18 cellular contexts compared by ENCODE assay signal in the genomic region with DNA sequence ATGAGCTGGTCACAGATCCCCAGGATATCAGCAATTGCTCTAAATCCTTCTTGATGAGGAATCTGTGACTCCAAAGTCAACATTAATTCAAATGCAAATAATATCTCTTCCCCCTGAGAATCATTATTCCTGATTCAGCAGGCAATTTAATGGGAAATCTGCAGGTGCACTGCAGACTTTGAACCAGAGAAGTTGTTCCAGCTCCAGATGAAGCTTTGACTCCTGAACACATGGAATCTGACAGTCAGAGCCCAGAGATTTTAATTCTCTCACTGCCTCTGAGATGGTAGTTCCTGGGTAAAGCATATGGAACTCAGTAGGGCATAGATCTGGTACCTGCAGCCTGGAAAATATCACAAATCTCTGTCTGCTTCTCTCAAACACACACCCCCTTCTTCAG.
DNase-seq lines count a peak whose midpoint lies in the region; ATAC-seq and TF ChIP-seq lines count a peak whose summit lies in the region.
"Had no signal": no experiment of that assay in that cellular context is flagged by ENCODE, and none has a peak within 500 bp of the region (broad histone marks: within the 10 kb centered on the region; RNA-seq: fewer than 3 reads in every experiment).

No MANE protein-coding gene starts in this region.

- no peaks in the 10 kb centered on the region for H3K4me1 ChIP-seq in OCI-LY7 (ENCODE audit: insufficient read depth, low read length, poor library complexity, severe bottlenecking)
- peaks cover 18% of the 10 kb centered on the region for H3K4me1 ChIP-seq in CD4-positive, alpha-beta memory T cell (ENCODE audit: insufficient read depth, low read length)
- peaks cover 0 to 8% of the 10 kb centered on the region in 2 donors for H3K4me1 ChIP-seq in gastrocnemius medialis

- H3K27me3 Mint-ChIP-seq in activated CD4-positive, alpha-beta T cell treated with anti-CD3 and anti-CD28 coated beads, Interleukin-2, amount 10 ng/mL, durations not matched to agents 7 days and 5 days, result no peaks in the 10 kb centered on the region
- H3K27me3 Mint-ChIP-seq in CD4-positive, alpha-beta memory T cell, result no peaks in the 10 kb centered on the region
- H3K27me3 Mint-ChIP-seq: CD4-positive, alpha-beta T cell had no signal

- no peak for TF ChIP-seq POLR2A in gastrocnemius medialis (IDR thresholded peaks at IDR 0.05)

- H3K4me2 ChIP-seq in OCI-LY7 (ENCODE audit: low read length), result no peak overlapping the region
- H3K4me2 ChIP-seq: A549, GM23338 had no signal

- H3K9me3 ChIP-seq in OCI-LY7 (ENCODE audit: low read length) (no peaks in the 10 kb centered on the region), gastrocnemius medialis (no peaks in the 10 kb centered on the region)
- no peaks in the 10 kb centered on the region for H3K9me3 ChIP-seq in CD4-positive, alpha-beta memory T cell (ENCODE audit: control insufficient read depth in 1 of 2, low read length in 2 of 2)
- H3K9me3 ChIP-seq: A549 had no signal

- in situ Hi-C loops in gastrocnemius medialis (cut with MboI; ENCODE audit: low sequenced_read_pairs in 4 of 4), result no loop called here

- POLR2A ChIA-PET in activated CD4-positive, alpha-beta T cell treated with anti-CD3 and anti-CD28 coated beads, Interleukin-2, amount 10 ng/mL, durations not matched to agents 7 days and 5 days (lab: Charles Lee), result no interaction called here
- POLR2A ChIA-PET in OCI-LY7 (lab: Charles Lee), result interaction anchor here (1.1 to 1.9 kb wide), 4 partner anchors 10 to 54 kb away, joined by 3 to 11 read pairs (median 4); no protein-coding TSS in a partner anchor
- POLR2A ChIA-PET in CD4-positive, alpha-beta memory T cell (lab: Charles Lee; ENCODE audit: partially characterized antibody), result interaction anchor here (2.9 to 5.5 kb wide), 2 partner anchors 9 to 27 kb away, joined by 12 to 36 read pairs; no protein-coding TSS in a partner anchor

- no peaks in the 10 kb centered on the region for H3K27me3 ChIP-seq in CD4-positive, alpha-beta memory T cell (ENCODE audit: insufficient read depth, low read length)
- H3K27me3 ChIP-seq in gastrocnemius medialis, result no peaks in the 10 kb centered on the region

- H3K4me3 ChIP-seq in OCI-LY7 (ENCODE audit: low read depth, low read length, poor library complexity, severe bottlenecking), result no peak overlapping the region
- no peak overlapping the region for H3K4me3 ChIP-seq in CD4-positive, alpha-beta memory T cell (ENCODE audit: low read length in 2 of 2)
- H3K4me3 ChIP-seq in gastrocnemius medialis, result no peak overlapping the region
- H3K4me3 ChIP-seq: A549, GM23338 had no signal

- intact Hi-C loops in OCI-LY7 (cut with micrococcal nuclease; ENCODE audit: unreplicated experiment) (no loop called here), gastrocnemius medialis (cut with DNase I; ENCODE audit: low total_unique reads) (no loop called here)
- intact Hi-C loops in CD4-positive, alpha-beta memory T cell (cut with micrococcal nuclease), result no loop called here

- H3K36me3 Mint-ChIP-seq in activated CD4-positive, alpha-beta T cell treated with anti-CD3 and anti-CD28 coated beads, Interleukin-2, amount 10 ng/mL, durations not matched to agents 7 days and 5 days (ENCODE audit: low read depth), result peaks cover 25% of the 10 kb centered on the region
- H3K36me3 Mint-ChIP-seq in CD4-positive, alpha-beta memory T cell, result no peaks in the 10 kb centered on the region

- no peaks in the 10 kb centered on the region for H4K20me1 ChIP-seq in OCI-LY7 (ENCODE audit: insufficient read depth, low read length)

- H3K79me2 ChIP-seq in OCI-LY7 (ENCODE audit: insufficient read depth, low read depth, low read length), result no peaks in the 10 kb centered on the region

- H3K4me3 Mint-ChIP-seq in activated CD4-positive, alpha-beta T cell treated with anti-CD3 and anti-CD28 coated beads, Interleukin-2, amount 10 ng/mL, durations not matched to agents 7 days and 5 days, result no peak overlapping the region
- H3K4me3 Mint-ChIP-seq in CD4-positive, alpha-beta memory T cell, result no peak overlapping the region
- H3K4me3 Mint-ChIP-seq: CD4-positive, alpha-beta T cell; GM23338; HFFc6 had no signal

- H3K9me3 Mint-ChIP-seq in activated CD4-positive, alpha-beta T cell treated with anti-CD3 and anti-CD28 coated beads, Interleukin-2, amount 10 ng/mL, durations not matched to agents 7 days and 5 days, result peaks cover 10% of the 10 kb centered on the region
- no peaks in the 10 kb centered on the region for H3K9me3 Mint-ChIP-seq in CD4-positive, alpha-beta memory T cell
- H3K9me3 Mint-ChIP-seq: CD4-positive, alpha-beta T cell; GM23338 had no signal

- CTCF ChIA-PET in activated CD4-positive, alpha-beta T cell treated with anti-CD3 and anti-CD28 coated beads, Interleukin-2, amount 10 ng/mL, durations not matched to agents 7 days and 5 days (lab: Charles Lee), result interaction anchor here (1.6 to 3.2 kb wide), 2 partner anchors 10 to 12 kb away, joined by 8 to 14 read pairs; no protein-coding TSS in a partner anchor
- CTCF ChIA-PET in OCI-LY7 (lab: Charles Lee; ENCODE audit: unreplicated experiment), result no interaction called here
- CTCF ChIA-PET in CD4-positive, alpha-beta memory T cell (lab: Charles Lee; ENCODE audit: partially characterized antibody), result interaction anchor here (0.9 to 2.8 kb wide), 6 partner anchors 11 to 237 kb away, joined by 3 to 10 read pairs (median 4); no protein-coding TSS in a partner anchor

- peaks cover 42% of the 10 kb centered on the region for H3K4me1 Mint-ChIP-seq in activated CD4-positive, alpha-beta T cell treated with anti-CD3 and anti-CD28 coated beads, Interleukin-2, amount 10 ng/mL, durations not matched to agents 7 days and 5 days
- H3K4me1 Mint-ChIP-seq in CD4-positive, alpha-beta memory T cell, result peaks cover 19 to 53% (median 29%) of the 10 kb centered on the region in 4 donors

- no peaks in the 10 kb centered on the region for H3K9me2 ChIP-seq in OCI-LY7 (ENCODE audit: insufficient read depth, low read length)

- H3K36me3 ChIP-seq in OCI-LY7 (ENCODE audit: insufficient read depth, low read length), result no peaks in the 10 kb centered on the region
- H3K36me3 ChIP-seq in CD4-positive, alpha-beta memory T cell (ENCODE audit: insufficient read depth, low read length), result no peaks in the 10 kb centered on the region
- H3K36me3 ChIP-seq in gastrocnemius medialis, result no peaks in the 10 kb centered on the region

- H3K27ac Mint-ChIP-seq in activated CD4-positive, alpha-beta T cell treated with anti-CD3 and anti-CD28 coated beads, Interleukin-2, amount 10 ng/mL, durations not matched to agents 7 days and 5 days, result peak overlapping the region; percentile 58
- no peak overlapping the region for H3K27ac Mint-ChIP-seq in CD4-positive, alpha-beta memory T cell
- H3K27ac Mint-ChIP-seq: CD4-positive, alpha-beta T cell; GM23338; HFFc6 had no signal

- ATAC-seq in gastrocnemius medialis (no peak), HG02623 (IDR thresholded peaks at IDR 0.05; ENCODE audit: unreplicated experiment) (no peak)
- ATAC-seq: A549, GM23338, HCT116 had no signal

- TF ChIP-seq CTCF in OCI-LY7 (conservative IDR thresholded peaks at IDR 0.05; ENCODE audit: low read length), result no peak
- no peak for TF ChIP-seq CTCF in gastrocnemius medialis (IDR thresholded peaks at IDR 0.05 in 4 of 5, conservative IDR thresholded peaks at IDR 0.05 in 1 of 5)

- H2AFZ ChIP-seq in OCI-LY7 (ENCODE audit: low read length), result 0 out of 2 replicates have a peak overlapping the region, but pooled peaks have one; percentile 11
- H2AFZ ChIP-seq: GM23338 had no signal

- H3K27ac ChIP-seq in OCI-LY7 (ENCODE audit: low read depth, low read length, poor library complexity, severe bottlenecking) (no peak overlapping the region), gastrocnemius medialis (no peak overlapping the region)
- H3K27ac ChIP-seq in CD4-positive, alpha-beta memory T cell (ENCODE audit: low read depth, low read length), result no peak overlapping the region
- H3K27ac ChIP-seq: 22Rv1, C4-2B had no signal

- DNase-seq in activated CD4-positive, alpha-beta T cell treated with anti-CD3 and anti-CD28 coated beads, Interleukin-2, amount 10 ng/mL, durations not matched to agents 7 days and 5 days, result no peak
- DNase-seq in activated CD4-positive, alpha-beta T cell treated with anti-CD3 and anti-CD28 coated beads, Interleukin-2, amount 50 U/mL, for 1 hour, result no peak
- DNase-seq in OCI-LY7 (ENCODE audit: low spot score) (no peak), pons (ENCODE audit: low spot score) (peak; percentile 17), gastrocnemius medialis (no peak)
- no peak for DNase-seq in CD4-positive, alpha-beta memory T cell
- DNase-seq: AML-193; Calu3; CD4-positive, alpha-beta T cell; GF-D8; HFFc6; IMR-90 had no signal

- no TSS peak for BruUV-seq in OCI-LY7 (replicated peaks; lab: Mats Ljungman, UMichigan)
